Comparison of ENCODE assay signal across 1 cellular context in genomic region chr7:99562832-99563231, GRCh38.
TF ChIP-seq lines count a peak whose summit lies in the region.

No MANE protein-coding gene starts in this region.

TF ChIP-seq in HepG2, 621 proteins besides CTCF, POLR2A, EP300 and RAD21:
- TF ChIP-seq, protein P1, sequence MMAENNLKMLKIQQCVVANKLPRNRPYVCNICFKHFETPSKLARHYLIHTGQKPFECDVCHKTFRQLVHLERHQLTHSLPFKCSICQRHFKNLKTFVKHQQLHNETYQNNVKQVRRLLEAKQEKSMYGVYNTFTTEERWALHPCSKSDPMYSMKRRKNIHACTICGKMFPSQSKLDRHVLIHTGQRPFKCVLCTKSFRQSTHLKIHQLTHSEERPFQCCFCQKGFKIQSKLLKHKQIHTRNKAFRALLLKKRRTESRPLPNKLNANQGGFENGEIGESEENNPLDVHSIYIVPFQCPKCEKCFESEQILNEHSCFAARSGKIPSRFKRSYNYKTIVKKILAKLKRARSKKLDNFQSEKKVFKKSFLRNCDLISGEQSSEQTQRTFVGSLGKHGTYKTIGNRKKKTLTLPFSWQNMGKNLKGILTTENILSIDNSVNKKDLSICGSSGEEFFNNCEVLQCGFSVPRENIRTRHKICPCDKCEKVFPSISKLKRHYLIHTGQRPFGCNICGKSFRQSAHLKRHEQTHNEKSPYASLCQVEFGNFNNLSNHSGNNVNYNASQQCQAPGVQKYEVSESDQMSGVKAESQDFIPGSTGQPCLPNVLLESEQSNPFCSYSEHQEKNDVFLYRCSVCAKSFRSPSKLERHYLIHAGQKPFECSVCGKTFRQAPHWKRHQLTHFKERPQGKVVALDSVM (CRISPR knock-in tag; IDR thresholded peaks at IDR 0.05), result no peak
- TF ChIP-seq, protein P2, sequence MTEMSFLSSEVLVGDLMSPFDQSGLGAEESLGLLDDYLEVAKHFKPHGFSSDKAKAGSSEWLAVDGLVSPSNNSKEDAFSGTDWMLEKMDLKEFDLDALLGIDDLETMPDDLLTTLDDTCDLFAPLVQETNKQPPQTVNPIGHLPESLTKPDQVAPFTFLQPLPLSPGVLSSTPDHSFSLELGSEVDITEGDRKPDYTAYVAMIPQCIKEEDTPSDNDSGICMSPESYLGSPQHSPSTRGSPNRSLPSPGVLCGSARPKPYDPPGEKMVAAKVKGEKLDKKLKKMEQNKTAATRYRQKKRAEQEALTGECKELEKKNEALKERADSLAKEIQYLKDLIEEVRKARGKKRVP (CRISPR knock-in tag; IDR thresholded peaks at IDR 0.05), result 0 out of 4 replicates have a peak, but pooled peaks of 1 of the 2 experiments have one; percentile 14
- TF ChIP-seq, protein P3, sequence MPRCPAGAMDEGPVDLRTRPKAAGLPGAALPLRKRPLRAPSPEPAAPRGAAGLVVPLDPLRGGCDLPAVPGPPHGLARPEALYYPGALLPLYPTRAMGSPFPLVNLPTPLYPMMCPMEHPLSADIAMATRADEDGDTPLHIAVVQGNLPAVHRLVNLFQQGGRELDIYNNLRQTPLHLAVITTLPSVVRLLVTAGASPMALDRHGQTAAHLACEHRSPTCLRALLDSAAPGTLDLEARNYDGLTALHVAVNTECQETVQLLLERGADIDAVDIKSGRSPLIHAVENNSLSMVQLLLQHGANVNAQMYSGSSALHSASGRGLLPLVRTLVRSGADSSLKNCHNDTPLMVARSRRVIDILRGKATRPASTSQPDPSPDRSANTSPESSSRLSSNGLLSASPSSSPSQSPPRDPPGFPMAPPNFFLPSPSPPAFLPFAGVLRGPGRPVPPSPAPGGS (CRISPR knock-in tag; IDR thresholded peaks at IDR 0.05), result no peak
- TF ChIP-seq ZNF234 (CRISPR knock-in tag; conservative IDR thresholded peaks at IDR 0.05) (no peak), HBP1 (CRISPR knock-in tag; IDR thresholded peaks at IDR 0.05; ENCODE audit: low read depth) (no peak), JUN (CRISPR knock-in tag; IDR thresholded peaks at IDR 0.05) (0 out of 2 replicates have a peak, but pooled peaks have one; percentile 40), IKZF4 (CRISPR knock-in tag; IDR thresholded peaks at IDR 0.05; ENCODE audit: borderline replicate concordance, low read depth, not compliant biosample characterization) (no peak), MTA1 (CRISPR knock-in tag; IDR thresholded peaks at IDR 0.05; ENCODE audit: borderline replicate concordance) (no peak), BATF2 (CRISPR knock-in tag; IDR thresholded peaks at IDR 0.05) (no peak), CREB1 (IDR thresholded peaks at IDR 0.05) (peak; percentile 54), CREB1 (CRISPR knock-in tag; IDR thresholded peaks at IDR 0.05) (no peak), ADNP (CRISPR knock-in tag; IDR thresholded peaks at IDR 0.05) (no peak), ZNF34 (CRISPR knock-in tag; IDR thresholded peaks at IDR 0.05; ENCODE audit: borderline replicate concordance) (no peak), TAF15 (IDR thresholded peaks at IDR 0.05; ENCODE audit: low read depth, low read length, poor library complexity, severe bottlenecking) (no peak), ATF3 (CRISPR knock-in tag; IDR thresholded peaks at IDR 0.05) (0 out of 2 replicates have a peak, but pooled peaks have one; percentile 33), ATF7 (IDR thresholded peaks at IDR 0.05) (no peak), ATF7 (CRISPR knock-in tag; IDR thresholded peaks at IDR 0.05) (no peak), SMARCC2 (IDR thresholded peaks at IDR 0.05) (no peak), FOSL2 (CRISPR knock-in tag; IDR thresholded peaks at IDR 0.05) (peak; percentile 97), ZNF678 (CRISPR knock-in tag; IDR thresholded peaks at IDR 0.05) (no peak), SAP130 (CRISPR knock-in tag; IDR thresholded peaks at IDR 0.05; ENCODE audit: low read depth) (peak; percentile 57), SIN3A (IDR thresholded peaks at IDR 0.05; ENCODE audit: borderline replicate concordance, low read depth, low read length) (0 out of 2 replicates have a peak, but pooled peaks have one; percentile 50), MYNN (CRISPR knock-in tag; IDR thresholded peaks at IDR 0.05; ENCODE audit: low read depth) (no peak), ZNF24 (IDR thresholded peaks at IDR 0.05) (no peak), KLF15 (CRISPR knock-in tag; IDR thresholded peaks at IDR 0.05; ENCODE audit: borderline replicate concordance) (no peak), ZNF777 (CRISPR knock-in tag; IDR thresholded peaks at IDR 0.05) (no peak), PHF21A (CRISPR knock-in tag; IDR thresholded peaks at IDR 0.05) (no peak), GABPB1 (CRISPR knock-in tag; IDR thresholded peaks at IDR 0.05) (no peak), RXRA (CRISPR knock-in tag; IDR thresholded peaks at IDR 0.05) (no peak), ZSCAN20 (CRISPR knock-in tag; IDR thresholded peaks at IDR 0.05; ENCODE audit: borderline replicate concordance) (no peak), CEBPB (IDR thresholded peaks at IDR 0.05; ENCODE audit: borderline replicate concordance, low read depth, low read length) (no peak), ZNF564 (CRISPR knock-in tag; IDR thresholded peaks at IDR 0.05) (no peak), MLX (CRISPR knock-in tag; IDR thresholded peaks at IDR 0.05) (no peak), PHF20 (CRISPR knock-in tag; IDR thresholded peaks at IDR 0.05) (no peak), ZNF75D (CRISPR knock-in tag; IDR thresholded peaks at IDR 0.05; ENCODE audit: borderline replicate concordance) (no peak), NCOA1 (CRISPR knock-in tag; IDR thresholded peaks at IDR 0.05) (no peak), ZNF333 (CRISPR knock-in tag; IDR thresholded peaks at IDR 0.05; ENCODE audit: borderline replicate concordance) (no peak), DMAP1 (CRISPR knock-in tag; IDR thresholded peaks at IDR 0.05) (no peak), MXI1 (IDR thresholded peaks at IDR 0.05; ENCODE audit: borderline replicate concordance, low read depth, low read length) (peak; percentile 61; the same call in 1 of the 3 replicates), FOXA1 (IDR thresholded peaks at IDR 0.05) (no peak), FOXA1 (CRISPR knock-in tag; IDR thresholded peaks at IDR 0.05) (0 out of 2 replicates have a peak, but pooled peaks have one; percentile 26), FOXA3 (CRISPR knock-in tag; IDR thresholded peaks at IDR 0.05) (0 out of 2 replicates have a peak, but pooled peaks have one; percentile 36), FOSL1 (CRISPR knock-in tag; IDR thresholded peaks at IDR 0.05; ENCODE audit: borderline replicate concordance) (peak; percentile 46; the same call in 1 of the 2 replicates), FOXP1 (IDR thresholded peaks at IDR 0.05) (no peak), FOXP1 (CRISPR knock-in tag; IDR thresholded peaks at IDR 0.05) (0 out of 2 replicates have a peak, but pooled peaks have one; percentile 9), MED1 (CRISPR knock-in tag; IDR thresholded peaks at IDR 0.05) (no peak), ZNF747 (CRISPR knock-in tag; IDR thresholded peaks at IDR 0.05; ENCODE audit: borderline replicate concordance) (no peak)
- TF ChIP-seq, protein P4, sequence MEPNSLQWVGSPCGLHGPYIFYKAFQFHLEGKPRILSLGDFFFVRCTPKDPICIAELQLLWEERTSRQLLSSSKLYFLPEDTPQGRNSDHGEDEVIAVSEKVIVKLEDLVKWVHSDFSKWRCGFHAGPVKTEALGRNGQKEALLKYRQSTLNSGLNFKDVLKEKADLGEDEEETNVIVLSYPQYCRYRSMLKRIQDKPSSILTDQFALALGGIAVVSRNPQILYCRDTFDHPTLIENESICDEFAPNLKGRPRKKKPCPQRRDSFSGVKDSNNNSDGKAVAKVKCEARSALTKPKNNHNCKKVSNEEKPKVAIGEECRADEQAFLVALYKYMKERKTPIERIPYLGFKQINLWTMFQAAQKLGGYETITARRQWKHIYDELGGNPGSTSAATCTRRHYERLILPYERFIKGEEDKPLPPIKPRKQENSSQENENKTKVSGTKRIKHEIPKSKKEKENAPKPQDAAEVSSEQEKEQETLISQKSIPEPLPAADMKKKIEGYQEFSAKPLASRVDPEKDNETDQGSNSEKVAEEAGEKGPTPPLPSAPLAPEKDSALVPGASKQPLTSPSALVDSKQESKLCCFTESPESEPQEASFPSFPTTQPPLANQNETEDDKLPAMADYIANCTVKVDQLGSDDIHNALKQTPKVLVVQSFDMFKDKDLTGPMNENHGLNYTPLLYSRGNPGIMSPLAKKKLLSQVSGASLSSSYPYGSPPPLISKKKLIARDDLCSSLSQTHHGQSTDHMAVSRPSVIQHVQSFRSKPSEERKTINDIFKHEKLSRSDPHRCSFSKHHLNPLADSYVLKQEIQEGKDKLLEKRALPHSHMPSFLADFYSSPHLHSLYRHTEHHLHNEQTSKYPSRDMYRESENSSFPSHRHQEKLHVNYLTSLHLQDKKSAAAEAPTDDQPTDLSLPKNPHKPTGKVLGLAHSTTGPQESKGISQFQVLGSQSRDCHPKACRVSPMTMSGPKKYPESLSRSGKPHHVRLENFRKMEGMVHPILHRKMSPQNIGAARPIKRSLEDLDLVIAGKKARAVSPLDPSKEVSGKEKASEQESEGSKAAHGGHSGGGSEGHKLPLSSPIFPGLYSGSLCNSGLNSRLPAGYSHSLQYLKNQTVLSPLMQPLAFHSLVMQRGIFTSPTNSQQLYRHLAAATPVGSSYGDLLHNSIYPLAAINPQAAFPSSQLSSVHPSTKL (CRISPR knock-in tag; IDR thresholded peaks at IDR 0.05), result 0 out of 2 replicates have a peak, but pooled peaks have one; percentile 21
- TF ChIP-seq, protein P5, sequence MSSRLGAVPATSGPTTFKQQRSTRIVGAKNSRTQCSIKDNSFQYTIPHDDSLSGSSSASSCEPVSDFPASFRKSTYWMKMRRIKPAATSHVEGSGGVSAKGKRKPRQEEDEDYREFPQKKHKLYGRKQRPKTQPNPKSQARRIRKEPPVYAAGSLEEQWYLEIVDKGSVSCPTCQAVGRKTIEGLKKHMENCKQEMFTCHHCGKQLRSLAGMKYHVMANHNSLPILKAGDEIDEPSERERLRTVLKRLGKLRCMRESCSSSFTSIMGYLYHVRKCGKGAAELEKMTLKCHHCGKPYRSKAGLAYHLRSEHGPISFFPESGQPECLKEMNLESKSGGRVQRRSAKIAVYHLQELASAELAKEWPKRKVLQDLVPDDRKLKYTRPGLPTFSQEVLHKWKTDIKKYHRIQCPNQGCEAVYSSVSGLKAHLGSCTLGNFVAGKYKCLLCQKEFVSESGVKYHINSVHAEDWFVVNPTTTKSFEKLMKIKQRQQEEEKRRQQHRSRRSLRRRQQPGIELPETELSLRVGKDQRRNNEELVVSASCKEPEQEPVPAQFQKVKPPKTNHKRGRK (CRISPR knock-in tag; IDR thresholded peaks at IDR 0.05), result no peak
- TF ChIP-seq, protein P6, sequence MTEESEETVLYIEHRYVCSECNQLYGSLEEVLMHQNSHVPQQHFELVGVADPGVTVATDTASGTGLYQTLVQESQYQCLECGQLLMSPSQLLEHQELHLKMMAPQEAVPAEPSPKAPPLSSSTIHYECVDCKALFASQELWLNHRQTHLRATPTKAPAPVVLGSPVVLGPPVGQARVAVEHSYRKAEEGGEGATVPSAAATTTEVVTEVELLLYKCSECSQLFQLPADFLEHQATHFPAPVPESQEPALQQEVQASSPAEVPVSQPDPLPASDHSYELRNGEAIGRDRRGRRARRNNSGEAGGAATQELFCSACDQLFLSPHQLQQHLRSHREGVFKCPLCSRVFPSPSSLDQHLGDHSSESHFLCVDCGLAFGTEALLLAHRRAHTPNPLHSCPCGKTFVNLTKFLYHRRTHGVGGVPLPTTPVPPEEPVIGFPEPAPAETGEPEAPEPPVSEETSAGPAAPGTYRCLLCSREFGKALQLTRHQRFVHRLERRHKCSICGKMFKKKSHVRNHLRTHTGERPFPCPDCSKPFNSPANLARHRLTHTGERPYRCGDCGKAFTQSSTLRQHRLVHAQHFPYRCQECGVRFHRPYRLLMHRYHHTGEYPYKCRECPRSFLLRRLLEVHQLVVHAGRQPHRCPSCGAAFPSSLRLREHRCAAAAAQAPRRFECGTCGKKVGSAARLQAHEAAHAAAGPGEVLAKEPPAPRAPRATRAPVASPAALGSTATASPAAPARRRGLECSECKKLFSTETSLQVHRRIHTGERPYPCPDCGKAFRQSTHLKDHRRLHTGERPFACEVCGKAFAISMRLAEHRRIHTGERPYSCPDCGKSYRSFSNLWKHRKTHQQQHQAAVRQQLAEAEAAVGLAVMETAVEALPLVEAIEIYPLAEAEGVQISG (CRISPR knock-in tag; IDR thresholded peaks at IDR 0.05), result no peak
